15 cellular contexts compared by ENCODE assay signal in genomic region chr16:87366930-87367329, GRCh38. TPM values are rescaled to one million over a fixed set of nuclear protein-coding genes. Genes with fewer than 3 reads are reported as not detected.
DNase-seq lines count a peak whose midpoint lies in the region; ATAC-seq, FAIRE-seq and TF ChIP-seq lines count a peak whose summit lies in the region.
"Had no signal": no experiment of that assay in that cellular context is flagged by ENCODE, and none has a peak within 500 bp of the region (broad histone marks: within the 10 kb centered on the region; RNA-seq: fewer than 3 reads in every experiment).

No MANE protein-coding gene starts in this region.

- in situ Hi-C loops in K562 (cut with MboI): no loop called here

- no peak overlapping the region for H3K9ac ChIP-seq in K562 (ENCODE audit: insufficient read depth in 1 of 2, low read depth in 2 of 2, low read length in 2 of 2)
- no peak overlapping the region for H3K9ac ChIP-seq in stomach smooth muscle (ENCODE audit: low read length in 2 of 2)

- FAIRE-seq in K562 (lab: Jason Lieb, UNC): no peak
- FAIRE-seq: GM12878, GM18507 had no signal

- no peak for ATAC-seq in K562
- ATAC-seq in HG03432 (IDR thresholded peaks at IDR 0.05; ENCODE audit: unreplicated experiment): no peak
- ATAC-seq: GM12878 had no signal

- no peak overlapping the region for H3K4me2 ChIP-seq in K562 (ENCODE audit: insufficient read depth, low read length)

- H3K36me3 Mint-ChIP-seq in activated CD4-positive, alpha-beta T cell treated with anti-CD3 and anti-CD28 coated beads, Interleukin-2, amount 10 ng/mL, durations not matched to agents 7 days and 5 days (ENCODE audit: low read depth): peaks cover 5% of the 10 kb centered on the region
- peaks cover 28% of the 10 kb centered on the region for H3K36me3 Mint-ChIP-seq in Caco-2 (ENCODE audit: insufficient read depth, unreplicated experiment)
- H3K36me3 Mint-ChIP-seq: IgD-negative memory B cell had no signal

- no peak for DNase-seq in activated CD4-positive, alpha-beta T cell treated with anti-CD3 and anti-CD28 coated beads, Interleukin-2, amount 10 ng/mL, durations not matched to agents 7 days and 5 days
- no peak for DNase-seq in activated CD4-positive, alpha-beta T cell treated with anti-CD3 and anti-CD28 coated beads for 48 hours
- no peak for DNase-seq in Caco-2
- DNase-seq in K562 (ENCODE audit: extremely low read depth in 1 of 4, low spot score in 3 of 4): no peak
- DNase-seq in RKO (ENCODE audit: low spot score): no peak
- DNase-seq in BE2C: no peak
- DNase-seq: CD4-positive, alpha-beta T cell; DMS79; HCEC 1CT had no signal

- no peaks in the 10 kb centered on the region for H3K9me3 ChIP-seq in Caco-2
- no peaks in the 10 kb centered on the region for H3K9me3 ChIP-seq in K562 (replicated peaks; ENCODE audit: control insufficient read depth, insufficient read depth, low read depth, low read length)
- H3K9me3 ChIP-seq in stomach smooth muscle (ENCODE audit: control insufficient read depth in 2 of 2, low read length in 2 of 2): no peaks in the 10 kb centered on the region
- no peaks in the 10 kb centered on the region for H3K9me3 ChIP-seq in BE2C

- peaks cover 21% of the 10 kb centered on the region; the same call in 1 of the 2 replicates for H4K20me1 ChIP-seq in K562 (replicated peaks; ENCODE audit: control insufficient read depth, insufficient read depth, low read length)

- TF ChIP-seq CTCF in Caco-2 (IDR thresholded peaks at IDR 0.05; ENCODE audit: insufficient read depth in 1 of 2, low read depth in 1 of 2, low read length in 1 of 2, severe bottlenecking in 1 of 2, unreplicated experiment in 1 of 2) (no peak), K562 (IDR thresholded peaks at IDR 0.05 in 2 of 3, conservative IDR thresholded peaks at IDR 0.05 in 1 of 3; ENCODE audit: insufficient read depth in 2 of 3, low read depth in 1 of 3, low read length in 3 of 3) (no peak), BE2C (IDR thresholded peaks at IDR 0.05; ENCODE audit: low read depth, low read length) (no peak)

- TF ChIP-seq RAD21 in K562 (CRISPR knock-in tag; conservative IDR thresholded peaks at IDR 0.05 in 1 of 2, IDR thresholded peaks at IDR 0.05 in 1 of 2): no peak

- POLR2A ChIA-PET in activated CD4-positive, alpha-beta T cell treated with anti-CD3 and anti-CD28 coated beads, Interleukin-2, amount 10 ng/mL, durations not matched to agents 7 days and 5 days (lab: Charles Lee): no interaction called here
- POLR2A ChIA-PET in Caco-2 (lab: Charles Lee) (interaction anchor here (0.6 kb wide), 1 partner anchor 16 kb away, joined by 3 read pairs; the partner anchor contains the start of gene FBXO31), K562 (lab: Yijun Ruan, JAX) (interaction anchor here (0.9 to 1.5 kb wide), 3 partner anchors 21 to 50 kb away, joined by 3 to 5 read pairs (median 4); partner anchors contain the start of genes C16orf95 and MAP1LC3B)

- CTCF ChIA-PET in activated CD4-positive, alpha-beta T cell treated with anti-CD3 and anti-CD28 coated beads, Interleukin-2, amount 10 ng/mL, durations not matched to agents 7 days and 5 days (lab: Charles Lee): interaction anchor here (1.9 kb wide), 1 partner anchor 17 kb away, joined by 5 read pairs; the partner anchor contains the start of gene FBXO31
- CTCF ChIA-PET in Caco-2 (lab: Charles Lee) (no interaction called here), K562 (lab: Yijun Ruan, JAX; ENCODE audit: low intra/inter-chr PET ratio) (no interaction called here)

- no TSS peak for BruUV-seq in Caco-2 (replicated peaks; lab: Mats Ljungman, UMichigan)
- BruUV-seq in K562 (replicated peaks; lab: Mats Ljungman, UMichigan): no TSS peak

- no peaks in the 10 kb centered on the region for H3K27me3 ChIP-seq in Caco-2 (replicated peaks; ENCODE audit: control insufficient read depth, insufficient read depth, low read length)
- no peaks in the 10 kb centered on the region for H3K27me3 ChIP-seq in K562 (ENCODE audit: control insufficient read depth in 2 of 2, insufficient read depth in 2 of 2, low read length in 2 of 2)
- no peaks in the 10 kb centered on the region for H3K27me3 ChIP-seq in stomach smooth muscle (ENCODE audit: control insufficient read depth in 1 of 2, insufficient read depth in 2 of 2, low read length in 2 of 2)
- H3K27me3 ChIP-seq in BE2C: no peaks in the 10 kb centered on the region

- peaks cover 82% of the 10 kb centered on the region for H3K79me2 ChIP-seq in K562 (ENCODE audit: control insufficient read depth, insufficient read depth, low read length)

- peak overlapping the region; percentile 31 for H3K27ac Mint-ChIP-seq in activated CD4-positive, alpha-beta T cell treated with anti-CD3 and anti-CD28 coated beads, Interleukin-2, amount 10 ng/mL, durations not matched to agents 7 days and 5 days
- H3K27ac Mint-ChIP-seq in Caco-2 (ENCODE audit: unreplicated experiment): peak overlapping the region; percentile 45

- H2AFZ ChIP-seq in K562 (ENCODE audit: low read depth, low read length): no peak overlapping the region

- H3K4me3 Mint-ChIP-seq in activated CD4-positive, alpha-beta T cell treated with anti-CD3 and anti-CD28 coated beads, Interleukin-2, amount 10 ng/mL, durations not matched to agents 7 days and 5 days: no peak overlapping the region
- no peak overlapping the region for H3K4me3 Mint-ChIP-seq in Caco-2 (ENCODE audit: unreplicated experiment)
- H3K4me3 Mint-ChIP-seq: CD4-positive, alpha-beta T cell; IgD-negative memory B cell had no signal

- WGBS in K562 (ENCODE audit: insufficient coverage, low coverage, missing lambda C conversion rate): 70% methylated on average over 1 of the region's 1 CpG

- H3K27ac ChIP-seq in K562 (ENCODE audit: extremely low read depth, low read depth, low read length) (no peak overlapping the region), stomach smooth muscle (ENCODE audit: low read length) (peak overlapping the region; percentile 31)
- H3K27ac ChIP-seq: 22Rv1 had no signal

- intact Hi-C loops in Caco-2 (cut with micrococcal nuclease; ENCODE audit: unreplicated experiment) (no loop called here), K562 (cut with micrococcal nuclease) (no loop called here)

- TF ChIP-seq POLR2A in K562 (conservative IDR thresholded peaks at IDR 0.05): no peak

- H3K27me3 Mint-ChIP-seq in activated CD4-positive, alpha-beta T cell treated with anti-CD3 and anti-CD28 coated beads, Interleukin-2, amount 10 ng/mL, durations not matched to agents 7 days and 5 days: no peaks in the 10 kb centered on the region
- H3K27me3 Mint-ChIP-seq in Caco-2 (ENCODE audit: insufficient read depth, unreplicated experiment): no peaks in the 10 kb centered on the region
- H3K27me3 Mint-ChIP-seq: CD4-positive, alpha-beta T cell; IgD-negative memory B cell had no signal

- H3K4me1 ChIP-seq in Caco-2 (no peaks in the 10 kb centered on the region), K562 (replicated peaks in 1 of 2; ENCODE audit: control insufficient read depth in 2 of 2, insufficient read depth in 2 of 2, low read length in 2 of 2) (peaks cover 17 to 27% of the 10 kb centered on the region in 2 experiments), stomach smooth muscle (ENCODE audit: control insufficient read depth, insufficient read depth, low read length) (peaks cover 64% of the 10 kb centered on the region), BE2C (peaks cover 48% of the 10 kb centered on the region)

- peaks cover 2% of the 10 kb centered on the region for H3K9me1 ChIP-seq in K562 (ENCODE audit: control insufficient read depth, insufficient read depth, low read length)

- no peak for TF ChIP-seq EP300 in K562 (IDR thresholded peaks at IDR 0.05; ENCODE audit: low read length)

- no peaks in the 10 kb centered on the region for H3K36me3 ChIP-seq in Caco-2 (ENCODE audit: control insufficient read depth, insufficient read depth, low read length)
- peaks cover 34% of the 10 kb centered on the region for H3K36me3 ChIP-seq in K562 (ENCODE audit: control insufficient read depth, insufficient read depth, low read length)
- peaks cover under 1 to 4% of the 10 kb centered on the region in 2 donors for H3K36me3 ChIP-seq in stomach smooth muscle (ENCODE audit: control insufficient read depth in 2 of 2, insufficient read depth in 2 of 2, low read length in 2 of 2)
- 0 out of 2 replicates have a peak, but pooled peaks cover 5% of the 10 kb centered on the region for H3K36me3 ChIP-seq in BE2C

- H3K4me1 Mint-ChIP-seq in activated CD4-positive, alpha-beta T cell treated with anti-CD3 and anti-CD28 coated beads, Interleukin-2, amount 10 ng/mL, durations not matched to agents 7 days and 5 days: peaks cover 43% of the 10 kb centered on the region
- H3K4me1 Mint-ChIP-seq in Caco-2 (ENCODE audit: low read depth, unreplicated experiment): no peaks in the 10 kb centered on the region

- H3K4me3 ChIP-seq in Caco-2 (ENCODE audit: low read depth, low read length) (no peak overlapping the region), K562 (no peak overlapping the region), stomach smooth muscle (ENCODE audit: low read length in 2 of 2) (no peak overlapping the region), BE2C (ENCODE audit: low read depth, low read length) (no peak overlapping the region)
- H3K4me3 ChIP-seq: GM12878 had no signal

- no peaks in the 10 kb centered on the region for H3K9me3 Mint-ChIP-seq in activated CD4-positive, alpha-beta T cell treated with anti-CD3 and anti-CD28 coated beads, Interleukin-2, amount 10 ng/mL, durations not matched to agents 7 days and 5 days
- no peaks in the 10 kb centered on the region for H3K9me3 Mint-ChIP-seq in Caco-2 (ENCODE audit: unreplicated experiment)
- H3K9me3 Mint-ChIP-seq: CD4-positive, alpha-beta T cell; IgD-negative memory B cell had no signal

RNA-seq across cellular contexts. Expression of gene FBXO31, which starts 16.6 kb away (rescaled TPM):
- 10 to 100 TPM; 27.4 to 30.6 TPM for total RNA-seq in activated CD4-positive, alpha-beta T cell treated with anti-CD3 and anti-CD28 coated beads, Interleukin-2, amount 10 ng/mL, durations not matched to agents 7 days and 5 days
- 50.9 and 55.6 TPM in 2 replicates for total RNA-seq in Caco-2 (2022)
- 50.3 and 100 TPM in 2 replicates for total RNA-seq in K562 (2011; cell fraction: chromatin; rRNA removed; ENCODE audit: low replicate concordance)
- 55.0 and 64.4 TPM in 2 replicates for total RNA-seq in K562 (2011; cell fraction: nucleolus; rRNA removed)
- 34.9 and 39.5 TPM in 2 replicates for total RNA-seq in K562 (2011; cell fraction: nucleoplasm; rRNA removed)
- 18.9 and 20.7 TPM in 2 replicates for total RNA-seq in K562 (2014; rRNA removed)
- total RNA-seq in K562 (2014; rRNA removed; fragmentation: Illumina TruSeq; extraction: Trizol): 6.7 and 8.1 TPM in 2 replicates
- 10.1 and 10.4 TPM in 2 replicates for total RNA-seq in K562 (2015; rRNA removed; fragmentation: Illumina TruSeq; extraction: Trizol)
- total RNA-seq in K562 (2021): 28.6 and 33.3 TPM in 2 replicates
- 11.9 and 13.4 TPM in 2 replicates for polyA plus RNA-seq in K562 (2011; rRNA removed)
- 10.3 and 21.0 TPM in 2 replicates for polyA plus RNA-seq in K562 (2011; cell fraction: cytosol; rRNA removed)
- polyA plus RNA-seq in K562 (2011; cell fraction: nucleus; rRNA removed): 24.4 and 48.8 TPM in 2 replicates
- 14.2 and 18.2 TPM in 2 replicates for polyA plus RNA-seq in K562 (2012)
- 10.9 and 19.1 TPM in 2 replicates for polyA plus RNA-seq in K562 (2014; fragmentation: Illumina TruSeq; extraction: Trizol)
- polyA plus RNA-seq in K562 (2014; fragmentation: Nextera tagmentation; extraction: Ambion mirVana): under 1 TPM; 0.18 to 0.70 TPM
- 14.0 and 16.0 TPM in 2 replicates for polyA plus RNA-seq in K562 (2014; rRNA removed)
- 12.2 and 15.8 TPM in 2 replicates for polyA minus RNA-seq in K562 (2011; rRNA and poly(A)+ RNA removed)
- 13.6 and 17.8 TPM in 2 replicates for polyA minus RNA-seq in K562 (2011; cell fraction: cytosol; rRNA and poly(A)+ RNA removed)
- 14.0 and 20.2 TPM in 2 replicates for polyA minus RNA-seq in K562 (2011; cell fraction: nucleus; rRNA and poly(A)+ RNA removed)
- polyA plus RNA-seq in BE2C (2012; ENCODE audit: insufficient read depth, insufficient read length, low read depth): 36.7 TPM

RNA-seq across cellular contexts. Expression of gene MAP1LC3B, which starts 25.2 kb away (rescaled TPM):
- total RNA-seq in activated CD4-positive, alpha-beta T cell treated with anti-CD3 and anti-CD28 coated beads, Interleukin-2, amount 10 ng/mL, durations not matched to agents 7 days and 5 days: 10 to 100 TPM; 50.5 to 55.4 TPM
- 64.7 and 72.3 TPM in 2 replicates for total RNA-seq in Caco-2 (2022)
- total RNA-seq in K562 (2011; cell fraction: chromatin; rRNA removed; ENCODE audit: low replicate concordance): 39.2 and 55.8 TPM in 2 replicates
- 28.3 and 28.9 TPM in 2 replicates for total RNA-seq in K562 (2011; cell fraction: nucleolus; rRNA removed)
- 49.8 and 99.0 TPM in 2 replicates for total RNA-seq in K562 (2011; cell fraction: nucleoplasm; rRNA removed)
- 21.3 and 24.9 TPM in 2 replicates for total RNA-seq in K562 (2014; rRNA removed)
- total RNA-seq in K562 (2014; rRNA removed; fragmentation: Illumina TruSeq; extraction: Trizol): 26.7 and 32.7 TPM in 2 replicates
- total RNA-seq in K562 (2015; rRNA removed; fragmentation: Illumina TruSeq; extraction: Trizol): 16.0 and 16.2 TPM in 2 replicates
- 73.1 and 77.4 TPM in 2 replicates for total RNA-seq in K562 (2021)
- 37.0 and 42.6 TPM in 2 replicates for polyA plus RNA-seq in K562 (2011; rRNA removed)
- 17.6 and 25.2 TPM in 2 replicates for polyA plus RNA-seq in K562 (2011; cell fraction: cytosol; rRNA removed)
- polyA plus RNA-seq in K562 (2011; cell fraction: nucleus; rRNA removed): 16.4 and 19.9 TPM in 2 replicates
- polyA plus RNA-seq in K562 (2012): 57.7 and 110 TPM in 2 replicates
- polyA plus RNA-seq in K562 (2014; fragmentation: Illumina TruSeq; extraction: Trizol): 79.9 and 81.5 TPM in 2 replicates
- polyA plus RNA-seq in K562 (2014; fragmentation: Nextera tagmentation; extraction: Ambion mirVana): 10 to 100 TPM; 30.4 to 36.7 TPM
- polyA plus RNA-seq in K562 (2014; rRNA removed): 45.5 TPM in 2 replicates
- polyA minus RNA-seq in K562 (2011; rRNA and poly(A)+ RNA removed): 21.9 and 25.6 TPM in 2 replicates
- 23.5 and 24.3 TPM in 2 replicates for polyA minus RNA-seq in K562 (2011; cell fraction: cytosol; rRNA and poly(A)+ RNA removed)
- 8.3 and 11.6 TPM in 2 replicates for polyA minus RNA-seq in K562 (2011; cell fraction: nucleus; rRNA and poly(A)+ RNA removed)
- polyA plus RNA-seq in BE2C (2012; ENCODE audit: insufficient read depth, insufficient read length, low read depth): 64.2 TPM

RNA-seq across cellular contexts. Expression of gene C16orf95, which starts 49.7 kb away (rescaled TPM):
- 1 to 10 TPM; 7.3 to 9.2 TPM for total RNA-seq in activated CD4-positive, alpha-beta T cell treated with anti-CD3 and anti-CD28 coated beads, Interleukin-2, amount 10 ng/mL, durations not matched to agents 7 days and 5 days
- 4.4 and 6.9 TPM in 2 replicates for total RNA-seq in Caco-2 (2022)
- total RNA-seq in K562 (2011; cell fraction: chromatin; rRNA removed; ENCODE audit: low replicate concordance): 15.0 and 27.5 TPM in 2 replicates
- total RNA-seq in K562 (2011; cell fraction: nucleolus; rRNA removed): 20.7 and 23.5 TPM in 2 replicates
- 12.6 and 13.9 TPM in 2 replicates for total RNA-seq in K562 (2011; cell fraction: nucleoplasm; rRNA removed)
- 9.3 and 13.9 TPM in 2 replicates for total RNA-seq in K562 (2014; rRNA removed)
- total RNA-seq in K562 (2014; rRNA removed; fragmentation: Illumina TruSeq; extraction: Trizol): 7.4 and 9.4 TPM in 2 replicates
- total RNA-seq in K562 (2015; rRNA removed; fragmentation: Illumina TruSeq; extraction: Trizol): 9.6 and 10.1 TPM in 2 replicates
- 20.5 and 22.6 TPM in 2 replicates for total RNA-seq in K562 (2021)
- 6.5 and 11.0 TPM in 2 replicates for polyA plus RNA-seq in K562 (2011; rRNA removed)
- 7.6 and 13.1 TPM in 2 replicates for polyA plus RNA-seq in K562 (2011; cell fraction: cytosol; rRNA removed)
- polyA plus RNA-seq in K562 (2011; cell fraction: nucleus; rRNA removed): 17.5 and 20.0 TPM in 2 replicates
- 23.2 and 31.2 TPM in 2 replicates for polyA plus RNA-seq in K562 (2012)
- 5.9 and 7.2 TPM in 2 replicates for polyA plus RNA-seq in K562 (2014; fragmentation: Illumina TruSeq; extraction: Trizol)
- 10 to 100 TPM; 13.7 to 15.3 TPM for polyA plus RNA-seq in K562 (2014; fragmentation: Nextera tagmentation; extraction: Ambion mirVana)
- polyA plus RNA-seq in K562 (2014; rRNA removed): 8.5 TPM in 2 replicates
- 2.5 and 4.1 TPM in 2 replicates for polyA minus RNA-seq in K562 (2011; rRNA and poly(A)+ RNA removed)
- 4.9 and 6.0 TPM in 2 replicates for polyA minus RNA-seq in K562 (2011; cell fraction: cytosol; rRNA and poly(A)+ RNA removed)
- 10.5 and 13.0 TPM in 2 replicates for polyA minus RNA-seq in K562 (2011; cell fraction: nucleus; rRNA and poly(A)+ RNA removed)
- polyA plus RNA-seq in BE2C (2012; ENCODE audit: insufficient read depth, insufficient read length, low read depth): 3.1 TPM
